ENCODE assay signal across 8 cellular contexts in the genomic region with DNA sequence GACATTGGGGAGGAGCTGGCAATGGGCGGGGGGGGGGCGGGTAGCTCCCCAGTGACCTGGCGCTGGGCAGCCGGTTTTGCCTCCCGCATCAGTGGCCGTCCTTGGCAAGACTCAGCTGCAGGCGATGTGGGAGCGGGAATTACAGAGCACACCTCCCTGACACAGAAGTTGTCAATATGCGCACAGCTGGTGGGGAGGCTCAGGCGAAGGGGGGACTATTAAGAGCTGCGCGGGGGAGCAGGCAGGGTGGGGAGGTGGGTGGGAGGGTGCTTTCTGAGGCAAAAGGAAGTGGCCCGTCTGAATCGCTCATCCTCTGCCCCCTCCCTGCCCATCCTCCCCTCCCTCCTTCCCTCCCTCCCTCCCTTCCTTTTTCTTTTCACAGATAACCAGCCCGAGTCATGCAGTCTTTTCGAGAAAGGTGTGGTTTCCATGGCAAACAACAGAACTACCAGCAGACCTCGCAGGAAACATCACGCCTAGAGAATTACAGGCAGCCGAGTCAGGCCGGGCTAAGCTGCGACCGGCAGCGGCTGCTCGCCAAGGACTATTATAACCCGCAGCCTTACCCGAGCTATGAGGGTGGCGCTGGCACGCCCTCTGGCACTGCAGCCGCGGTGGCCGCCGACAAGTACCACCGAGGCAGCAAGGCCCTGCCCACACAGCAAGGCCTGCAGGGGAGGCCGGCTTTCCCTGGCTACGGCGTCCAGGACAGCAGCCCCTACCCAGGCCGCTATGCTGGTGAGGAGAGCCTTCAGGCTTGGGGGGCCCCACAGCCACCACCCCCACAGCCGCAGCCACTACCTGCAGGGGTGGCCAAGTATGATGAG. TPM values are rescaled to one million over a fixed set of nuclear protein-coding genes. Genes with fewer than 3 reads are reported as not detected.
DNase-seq lines count a peak whose midpoint lies in the region; ATAC-seq and TF ChIP-seq lines count a peak whose summit lies in the region.

No MANE protein-coding gene starts in this region.

- peaks cover 6 to 12% of the 10 kb centered on the region in 2 experiments for H3K4me1 ChIP-seq in trophoblast cell (ENCODE audit: control insufficient read depth in 1 of 2, insufficient read depth in 2 of 2, low read length in 2 of 2)

- no peaks in the 10 kb centered on the region for H3K79me2 ChIP-seq in trophoblast cell (ENCODE audit: control insufficient read depth, insufficient read depth, low read length, poor library complexity)

- H3K23ac ChIP-seq in trophoblast cell (ENCODE audit: low read length), result no peak overlapping the region

- no peak overlapping the region for H3K4me3 Mint-ChIP-seq in activated CD8-positive, alpha-beta memory T cell treated with anti-CD3 and anti-CD28 coated beads, Interleukin-2, amount 10 ng/mL, durations not matched to agents 7 days and 5 days

- H3K79me1 ChIP-seq in trophoblast cell (ENCODE audit: low read length), result no peaks in the 10 kb centered on the region

- no peak overlapping the region for H3K27ac ChIP-seq in trophoblast cell (ENCODE audit: low read depth, low read length)

- H4K8ac ChIP-seq in trophoblast cell (ENCODE audit: low read depth, low read length), result no peak overlapping the region

- H2BK12ac ChIP-seq in trophoblast cell (ENCODE audit: low read length), result no peak overlapping the region

- H3K9me3 ChIP-seq in trophoblast cell (ENCODE audit: insufficient read depth, low read depth, low read length), result no peaks in the 10 kb centered on the region

- peak overlapping the region; percentile 37 for H2AFZ ChIP-seq in trophoblast cell (ENCODE audit: insufficient read depth, low read length, poor library complexity)

- H3K14ac ChIP-seq in trophoblast cell (ENCODE audit: low read length), result no peak overlapping the region

- no peak overlapping the region for H4K12ac ChIP-seq in trophoblast cell (ENCODE audit: low read depth, low read length)

- no peak overlapping the region for H3K4ac ChIP-seq in trophoblast cell (ENCODE audit: low read depth, low read length)

- no peaks in the 10 kb centered on the region for H3K27me3 ChIP-seq in trophoblast cell (ENCODE audit: insufficient read depth, low read length)

- H3K36me3 ChIP-seq in trophoblast cell (ENCODE audit: control insufficient read depth in 1 of 2, insufficient read depth in 2 of 2, low read length in 2 of 2), result peaks cover 48 to 50% of the 10 kb centered on the region in 2 experiments

- no peak for TF ChIP-seq CTCF in fibroblast of pulmonary artery (IDR thresholded peaks at IDR 0.05; ENCODE audit: low read length, missing control alignments)
- no peak for TF ChIP-seq CTCF in foreskin fibroblast (IDR thresholded peaks at IDR 0.05; ENCODE audit: low read depth, low read length)

- H2BK120ac ChIP-seq in trophoblast cell (ENCODE audit: insufficient read depth, low read length, poor library complexity), result no peak overlapping the region

- ATAC-seq in HG02759 (IDR thresholded peaks at IDR 0.05; ENCODE audit: unreplicated experiment) (peak; percentile 45), HG02938 (IDR thresholded peaks at IDR 0.05; ENCODE audit: unreplicated experiment) (no peak)
- ATAC-seq in activated CD8-positive, alpha-beta memory T cell treated with anti-CD3 and anti-CD28 coated beads, Interleukin-2, amount 10 ng/mL, durations not matched to agents 7 days and 5 days, result peak; percentile 94

- DNase-seq in A172 (ENCODE audit: low spot score) (peak; percentile 34), fibroblast of pulmonary artery (ENCODE audit: low read depth) (peak; percentile 91), trophoblast cell (peak; percentile 92 to 96), foreskin fibroblast (no peak), GM03348 (ENCODE audit: low spot score) (no peak)
- peak; percentile 83 for DNase-seq in activated CD8-positive, alpha-beta memory T cell treated with anti-CD3 and anti-CD28 coated beads, Interleukin-2, amount 10 ng/mL, durations not matched to agents 7 days and 5 days

- H2BK5ac ChIP-seq in trophoblast cell (ENCODE audit: low read depth, low read length, poor library complexity), result no peak overlapping the region

- CTCF ChIA-PET in activated CD8-positive, alpha-beta memory T cell treated with anti-CD3 and anti-CD28 coated beads, Interleukin-2, amount 10 ng/mL, durations not matched to agents 7 days and 5 days (lab: Charles Lee), result interaction anchor here (1.0 to 1.7 kb wide), 6 partner anchors 19 to 111 kb away, joined by 3 to 6 read pairs (median 4); no protein-coding TSS in a partner anchor

- no CpG with 5 or more reads among the region's 38 CpGs for WGBS in trophoblast cell (ENCODE audit: extremely low coverage, insufficient coverage, insufficient read length)

- no peak overlapping the region for H3K4me2 ChIP-seq in trophoblast cell (ENCODE audit: low read length)

- peaks cover 2% of the 10 kb centered on the region for H3K36me3 Mint-ChIP-seq in activated CD8-positive, alpha-beta memory T cell treated with anti-CD3 and anti-CD28 coated beads, Interleukin-2, amount 10 ng/mL, durations not matched to agents 7 days and 5 days

- H3K4me1 Mint-ChIP-seq in activated CD8-positive, alpha-beta memory T cell treated with anti-CD3 and anti-CD28 coated beads, Interleukin-2, amount 10 ng/mL, durations not matched to agents 7 days and 5 days, result peaks cover 21% of the 10 kb centered on the region

- H3K18ac ChIP-seq in trophoblast cell (ENCODE audit: low read length), result no peak overlapping the region

- H3K4me3 ChIP-seq in fibroblast of pulmonary artery (replicated peaks; ENCODE audit: low read depth, low read length), result no peak overlapping the region
- H3K4me3 ChIP-seq in trophoblast cell (ENCODE audit: low read depth, low read length), result no peak overlapping the region
- H3K4me3 ChIP-seq in foreskin fibroblast (ENCODE audit: low read depth in 1 of 2, low read length in 2 of 2), result no peak overlapping the region

- no peaks in the 10 kb centered on the region for H3K27me3 Mint-ChIP-seq in activated CD8-positive, alpha-beta memory T cell treated with anti-CD3 and anti-CD28 coated beads, Interleukin-2, amount 10 ng/mL, durations not matched to agents 7 days and 5 days

- H3K27ac Mint-ChIP-seq in activated CD8-positive, alpha-beta memory T cell treated with anti-CD3 and anti-CD28 coated beads, Interleukin-2, amount 10 ng/mL, durations not matched to agents 7 days and 5 days, result peak overlapping the region; percentile 73

- no peaks in the 10 kb centered on the region for H3K9me3 Mint-ChIP-seq in activated CD8-positive, alpha-beta memory T cell treated with anti-CD3 and anti-CD28 coated beads, Interleukin-2, amount 10 ng/mL, durations not matched to agents 7 days and 5 days (ENCODE audit: low read depth)

- no peak overlapping the region for H2AK5ac ChIP-seq in trophoblast cell (ENCODE audit: low read length)

- H3K9ac ChIP-seq in trophoblast cell (ENCODE audit: low read length), result no peak overlapping the region

- H4K91ac ChIP-seq in trophoblast cell (ENCODE audit: low read depth, low read length), result no peak overlapping the region

RNA-seq across cellular contexts. Expression of a gene that starts 44.0 kb away (rescaled TPM):
- total RNA-seq in A172 (2014; rRNA removed; shearing (Covaris generic)), result 92.5 and 132 TPM in 2 replicates
- 100 to 1,000 TPM in 1 of 2 experiments, 10 to 100 TPM in 1; 90.6 to 184 TPM for total RNA-seq in activated CD8-positive, alpha-beta memory T cell treated with anti-CD3 and anti-CD28 coated beads, Interleukin-2, amount 10 ng/mL, durations not matched to agents 7 days and 5 days
- 95.5 and 107 TPM in 2 replicates for polyA plus RNA-seq in trophoblast cell (2013)

Comparison
In these comparisons a context has a peak if more than half of its experiments do, and no peak if none do; other contexts are left out.
1. DNase-seq: peak in A172 (single experiment), activated CD8-positive, alpha-beta memory T cell treated with anti-CD3 and anti-CD28 coated beads, Interleukin-2, amount 10 ng/mL, durations not matched to agents 7 days and 5 days (single experiment), fibroblast of pulmonary artery (single experiment) and trophoblast cell (2 of 2); none in foreskin fibroblast (0 of 2) and GM03348 (single experiment).